In genomic region chr19:48715276-48715675, GRCh38 we compare ENCODE assay signal across 7 cellular contexts. TPM values are rescaled to one million over a fixed set of nuclear protein-coding genes. Genes with fewer than 3 reads are reported as not detected.
DNase-seq lines count a peak whose midpoint lies in the region; ATAC-seq, FAIRE-seq and TF ChIP-seq lines count a peak whose summit lies in the region.
"Had no signal": no experiment of that assay in that cellular context is flagged by ENCODE, and none has a peak within 500 bp of the region (broad histone marks: within the 10 kb centered on the region; RNA-seq: fewer than 3 reads in every experiment).

No MANE protein-coding gene starts in this region.

- no peak for TF ChIP-seq EP300 in GM12878 (IDR thresholded peaks at IDR 0.05; ENCODE audit: borderline replicate concordance in 1 of 2, control insufficient read depth in 1 of 2, low read depth in 2 of 2, low read length in 2 of 2)

- CTCF ChIA-PET in HCT116 (lab: Charles Lee), result no interaction called here
- CTCF ChIA-PET in GM12878 (lab: Yijun Ruan, JAX), result interaction anchor here (1.8 kb wide), 1 partner anchor 40 kb away, joined by 6 read pairs; no protein-coding TSS in a partner anchor

- no peak for TF ChIP-seq CTCF in HCT116 (IDR thresholded peaks at IDR 0.05 in 2 of 3, conservative IDR thresholded peaks at IDR 0.05 in 1 of 3; ENCODE audit: borderline replicate concordance in 1 of 3, insufficient read depth in 1 of 3, low read depth in 2 of 3, low read length in 2 of 3)
- TF ChIP-seq CTCF in GM12878 (IDR thresholded peaks at IDR 0.05 in 2 of 3, conservative IDR thresholded peaks at IDR 0.05 in 1 of 3; ENCODE audit: control insufficient read depth in 2 of 3, extremely low read depth in 1 of 3, insufficient read depth in 1 of 3, low read depth in 3 of 3, low read length in 3 of 3), result no peak
- TF ChIP-seq CTCF in parathyroid adenoma (IDR thresholded peaks at IDR 0.05), result no peak

- H3K4me2 ChIP-seq in HCT116 (ENCODE audit: low read length), result peak overlapping the region; percentile 94
- H3K4me2 ChIP-seq in GM12878 (ENCODE audit: control insufficient read depth, insufficient read depth), result peak overlapping the region; percentile 89
- H3K4me2 ChIP-seq in parathyroid adenoma (ENCODE audit: low read length), result no peak overlapping the region

- WGBS in GM12878 (ENCODE audit: insufficient coverage, insufficient replicate concordance, low lambda C conversion rate, missing lambda C conversion rate), result 11% methylated on average over 13 of the region's 13 CpGs

- SMC1A ChIA-PET in GM12878 (lab: Charles Lee; ENCODE audit: uncharacterized antibody, unreplicated experiment), result interaction anchor here (0.6 kb wide), 1 partner anchor 130 kb away, joined by 3 read pairs; no protein-coding TSS in a partner anchor

- H3K9me3 ChIP-seq in HCT116 (ENCODE audit: control insufficient read depth in 1 of 2, insufficient read depth in 1 of 2, low read depth in 1 of 2, low read length in 2 of 2), result no peaks in the 10 kb centered on the region
- no peaks in the 10 kb centered on the region; the same call in 2 of the 3 replicates for H3K9me3 ChIP-seq in GM12878 (replicated peaks; ENCODE audit: control insufficient read depth, insufficient read depth, low read length)
- H3K9me3 ChIP-seq in parathyroid adenoma (ENCODE audit: control insufficient read depth, low read length), result no peaks in the 10 kb centered on the region

- H3K9me2 ChIP-seq in HCT116 (ENCODE audit: insufficient read depth), result no peaks in the 10 kb centered on the region

- H3K27ac ChIP-seq in HCT116 (ENCODE audit: low read depth, low read length) (peak overlapping the region; percentile 12; the same call in 1 of the 2 replicates), GM12878 (ENCODE audit: control insufficient read depth, insufficient read depth) (no peak overlapping the region; the same call in 1 of the 2 replicates), parathyroid adenoma (no peak overlapping the region)

- H2AFZ ChIP-seq in HCT116 (ENCODE audit: low read depth, low read length, poor library complexity, severe bottlenecking), result no peak overlapping the region
- H2AFZ ChIP-seq in GM12878 (ENCODE audit: control insufficient read depth, low read depth, low read length), result peak overlapping the region; percentile 10; the same call in 1 of the 2 replicates
- H2AFZ ChIP-seq in parathyroid adenoma, result no peak overlapping the region

- no TSS peak for BruUV-seq in HCT116 (replicated peaks; lab: Mats Ljungman, UMichigan)
- BruUV-seq in GM12878 (replicated peaks; lab: Mats Ljungman, UMichigan), result no TSS peak

- in situ Hi-C loops in GM12878 (cut with MboI), result no loop called here

- intact Hi-C loops in HCT116 (cut with micrococcal nuclease), result no loop called here
- intact Hi-C loops in GM12878 (cut with micrococcal nuclease; ENCODE audit: unreplicated experiment), result no loop called here

- TF ChIP-seq RAD21 in HCT116 (IDR thresholded peaks at IDR 0.05; ENCODE audit: low read depth) (no peak), GM12878 (IDR thresholded peaks at IDR 0.05; ENCODE audit: insufficient read depth, low read depth, low read length) (no peak)

- no peaks in the 10 kb centered on the region for H3K27me3 ChIP-seq in HCT116 (ENCODE audit: insufficient read depth, low read length)
- no peaks in the 10 kb centered on the region for H3K27me3 ChIP-seq in GM12878 (replicated peaks in 1 of 2; ENCODE audit: control insufficient read depth in 2 of 2, insufficient read depth in 2 of 2, low read length in 1 of 2)
- no peaks in the 10 kb centered on the region for H3K27me3 ChIP-seq in parathyroid adenoma (ENCODE audit: control insufficient read depth, insufficient read depth, low read length)

- H3K79me2 ChIP-seq in HCT116 (ENCODE audit: insufficient read depth, low read length), result no peaks in the 10 kb centered on the region
- no peaks in the 10 kb centered on the region for H3K79me2 ChIP-seq in GM12878 (ENCODE audit: control insufficient read depth, insufficient read depth, low read length)
- no peaks in the 10 kb centered on the region for H3K79me2 ChIP-seq in parathyroid adenoma

- ATAC-seq in HCT116, result no peak
- ATAC-seq in GM12878, result no peak
- ATAC-seq in HG03175 (IDR thresholded peaks at IDR 0.05; ENCODE audit: unreplicated experiment), result no peak
- no peak for ATAC-seq in GM18868 (IDR thresholded peaks at IDR 0.05; ENCODE audit: unreplicated experiment)
- no peak for ATAC-seq in GM18505 (IDR thresholded peaks at IDR 0.05; ENCODE audit: unreplicated experiment)

- DNase-seq in HCT116 (ENCODE audit: low read depth, low spot score), result no peak
- DNase-seq in GM12878 (ENCODE audit: low read depth, low spot score), result no peak

- H4K20me1 ChIP-seq in HCT116 (ENCODE audit: insufficient read depth), result no peaks in the 10 kb centered on the region
- H4K20me1 ChIP-seq in GM12878 (ENCODE audit: control insufficient read depth, insufficient read depth), result no peaks in the 10 kb centered on the region

- POLR2A ChIA-PET in HCT116 (lab: Charles Lee) (interaction anchor here (3.4 kb wide), 1 partner anchor 10 kb away, joined by 18 read pairs; no protein-coding TSS in a partner anchor), GM12878 (lab: Charles Lee) (interaction anchor here (0.5 kb wide), 1 partner anchor 72 kb away, joined by 5 read pairs; no protein-coding TSS in a partner anchor)

- peak overlapping the region; percentile 73 to 88; a peak in 3 of 4 replicates for H3K4me3 ChIP-seq in HCT116 (replicated peaks in 1 of 2; ENCODE audit: low read depth in 1 of 2, low read length in 2 of 2)
- H3K4me3 ChIP-seq in GM12878, result peak overlapping the region; percentile 95
- peak overlapping the region; percentile 78 for H3K4me3 ChIP-seq in parathyroid adenoma (ENCODE audit: low read depth, low read length)

- H3K4me1 ChIP-seq in HCT116 (ENCODE audit: control insufficient read depth in 1 of 2, insufficient read depth in 2 of 2, low read length in 2 of 2) (peaks cover 8 to 35% of the 10 kb centered on the region in 2 experiments), GM12878 (ENCODE audit: control insufficient read depth, insufficient read depth, low read length) (peaks cover 16% of the 10 kb centered on the region), parathyroid adenoma (peaks cover 2% of the 10 kb centered on the region)

- H3K36me3 ChIP-seq in HCT116 (ENCODE audit: control insufficient read depth in 1 of 2, insufficient read depth in 2 of 2, low read length in 2 of 2), result no peaks in the 10 kb centered on the region
- no peaks in the 10 kb centered on the region for H3K36me3 ChIP-seq in GM12878 (ENCODE audit: control insufficient read depth in 2 of 2, insufficient read depth in 2 of 2, low read length in 1 of 2)
- H3K36me3 ChIP-seq in parathyroid adenoma (ENCODE audit: control insufficient read depth, insufficient read depth, low read length), result no peaks in the 10 kb centered on the region

- FAIRE-seq in GM12878 (lab: Jason Lieb, UNC), result no peak

- peak overlapping the region; percentile 79; the same call in 1 of the 2 replicates for H3K9ac ChIP-seq in HCT116 (ENCODE audit: low read length)
- H3K9ac ChIP-seq in GM12878 (ENCODE audit: control insufficient read depth, insufficient read depth, low read length), result peak overlapping the region; percentile 87
- H3K9ac ChIP-seq in parathyroid adenoma, result no peak overlapping the region

- RAD21 ChIA-PET in HCT116 (lab: Charles Lee; ENCODE audit: low non-redundant PET in 1 of 2, low total read pairs in 2 of 2, uncharacterized antibody in 2 of 2, unreplicated experiment in 2 of 2), result no interaction called here
- RAD21 ChIA-PET in GM12878 (lab: Charles Lee; ENCODE audit: unreplicated experiment), result no interaction called here

- TF ChIP-seq POLR2A in HCT116 (IDR thresholded peaks at IDR 0.05; ENCODE audit: borderline replicate concordance, extremely low read depth, insufficient read depth, insufficient read length) (no peak), GM12878 (IDR thresholded peaks at IDR 0.05; ENCODE audit: low read depth, low read length) (no peak), GM18505 (IDR thresholded peaks at IDR 0.05; ENCODE audit: borderline replicate concordance, extremely low read depth, insufficient read depth, insufficient read length) (no peak)

RNA-seq across cellular contexts. Expression of gene MAMSTR, which starts 4.2 kb away (rescaled TPM):
- total RNA-seq in HCT116 (2021; ENCODE audit: unreplicated experiment) (1.3 TPM), GM12878 (2014; rRNA removed) (0.11 and 0.73 TPM in 2 replicates), GM12878 (2014; rRNA removed; fragmentation: Illumina TruSeq; extraction: Trizol) (0.13 and 0.18 TPM in 2 replicates), GM12878 (2021) (0.32 and 0.33 TPM in 2 replicates)
- 0.85 and 0.91 TPM in 2 replicates for polyA plus RNA-seq in HCT116 (2012)
- 1.4 and 1.8 TPM in 2 replicates for total RNA-seq in GM12878 (2013; cell fraction: nucleolus; rRNA removed)
- 0.13 TPM for polyA plus RNA-seq in GM12878 (2011; ENCODE audit: low read depth)
- polyA plus RNA-seq in GM12878 (2011; rRNA removed) (0.13 and 0.24 TPM in 2 replicates), GM12878 (2014; fragmentation: Illumina TruSeq; extraction: Trizol) (0.22 TPM in 1 of 2 replicates, not detected in the other), GM12878 (2014; fragmentation: Nextera tagmentation; extraction: Ambion mirVana) (under 1 TPM in 1 of 2 experiments, not detected in 1; 0.04 TPM), GM12878 (2014; rRNA removed) (0.31 and 0.49 TPM in 2 replicates), GM12878 (2016; fragmentation: Nextera tagmentation; extraction: Ambion mirVana) (under 1 TPM; 0.48 to 0.57 TPM)
- 0.18 and 0.19 TPM in 2 replicates for polyA plus RNA-seq in GM12878 (2011; cell fraction: cytosol; rRNA removed)
- polyA plus RNA-seq in GM12878 (2011; cell fraction: nucleus; rRNA removed), result 0.26 and 0.37 TPM in 2 replicates
- 0.32 and 0.41 TPM in 2 replicates for polyA plus RNA-seq in GM12878 (2012)
- polyA minus RNA-seq in GM12878 (2011; rRNA and poly(A)+ RNA removed), result 0.15 and 0.62 TPM in 2 replicates
- polyA minus RNA-seq in GM12878 (2011; cell fraction: cytosol; rRNA and poly(A)+ RNA removed), result not detected in 2 replicates
- polyA minus RNA-seq in GM12878 (2011; cell fraction: nucleus; rRNA and poly(A)+ RNA removed), result 0.36 and 0.77 TPM in 2 replicates

RNA-seq across cellular contexts. Expression of gene FUT2, which starts 19.5 kb away (rescaled TPM):
- 12.5 TPM for total RNA-seq in HCT116 (2021; ENCODE audit: unreplicated experiment)
- polyA plus RNA-seq in HCT116 (2012), result 14.5 and 15.7 TPM in 2 replicates
- not detected in 2 replicates for total RNA-seq in GM12878 (2013; cell fraction: nucleolus; rRNA removed)
- not detected in 2 replicates for total RNA-seq in GM12878 (2014; rRNA removed)
- total RNA-seq in GM12878 (2014; rRNA removed; fragmentation: Illumina TruSeq; extraction: Trizol), result not detected in 2 replicates
- not detected in 2 replicates for total RNA-seq in GM12878 (2021)
- polyA plus RNA-seq in GM12878 (2011; ENCODE audit: low read depth), result 0.07 TPM
- polyA plus RNA-seq in GM12878 (2011; rRNA removed), result not detected in 2 replicates
- not detected in 2 replicates for polyA plus RNA-seq in GM12878 (2011; cell fraction: cytosol; rRNA removed)
- not detected in 2 replicates for polyA plus RNA-seq in GM12878 (2011; cell fraction: nucleus; rRNA removed)
- polyA plus RNA-seq in GM12878 (2012), result 0.21 and 0.22 TPM in 2 replicates
- not detected in 2 replicates for polyA plus RNA-seq in GM12878 (2014; fragmentation: Illumina TruSeq; extraction: Trizol)
- under 1 TPM in 1 of 2 experiments, not detected in 1; 0.02 TPM for polyA plus RNA-seq in GM12878 (2014; fragmentation: Nextera tagmentation; extraction: Ambion mirVana)
- not detected in 2 replicates for polyA plus RNA-seq in GM12878 (2014; rRNA removed)
- polyA plus RNA-seq in GM12878 (2016; fragmentation: Nextera tagmentation; extraction: Ambion mirVana), result under 1 TPM; 0.07 to 0.13 TPM
- polyA minus RNA-seq in GM12878 (2011; rRNA and poly(A)+ RNA removed), result not detected in 2 replicates
- not detected in 2 replicates for polyA minus RNA-seq in GM12878 (2011; cell fraction: cytosol; rRNA and poly(A)+ RNA removed)
- not detected in 2 replicates for polyA minus RNA-seq in GM12878 (2011; cell fraction: nucleus; rRNA and poly(A)+ RNA removed)
- total RNA-seq: RPMI7951 had no signal

RNA-seq across cellular contexts. Expression of gene RASIP1, which starts 25.1 kb away (rescaled TPM):
- total RNA-seq in HCT116 (2021; ENCODE audit: unreplicated experiment) (1.9 TPM), GM12878 (2014; rRNA removed) (not detected in 2 replicates), GM12878 (2014; rRNA removed; fragmentation: Illumina TruSeq; extraction: Trizol) (not detected in 2 replicates), GM12878 (2021) (0.08 and 0.19 TPM in 2 replicates)
- polyA plus RNA-seq in HCT116 (2012), result 1.8 and 1.9 TPM in 2 replicates
- not detected in 2 replicates for total RNA-seq in GM12878 (2013; cell fraction: nucleolus; rRNA removed)
- not detected for polyA plus RNA-seq in GM12878 (2011; ENCODE audit: low read depth)
- polyA plus RNA-seq in GM12878 (2011; rRNA removed) (not detected in 2 replicates), GM12878 (2014; fragmentation: Illumina TruSeq; extraction: Trizol) (not detected in 2 replicates), GM12878 (2014; fragmentation: Nextera tagmentation; extraction: Ambion mirVana) (not detected), GM12878 (2014; rRNA removed) (0.19 TPM in 1 of 2 replicates, not detected in the other), GM12878 (2016; fragmentation: Nextera tagmentation; extraction: Ambion mirVana) (not detected)
- 0.03 TPM in 2 replicates for polyA plus RNA-seq in GM12878 (2011; cell fraction: cytosol; rRNA removed)
- polyA plus RNA-seq in GM12878 (2011; cell fraction: nucleus; rRNA removed), result not detected in 2 replicates
- polyA plus RNA-seq in GM12878 (2012), result 0.09 and 0.22 TPM in 2 replicates
- not detected in 2 replicates for polyA minus RNA-seq in GM12878 (2011; rRNA and poly(A)+ RNA removed)
- polyA minus RNA-seq in GM12878 (2011; cell fraction: cytosol; rRNA and poly(A)+ RNA removed), result 0.40 and 0.62 TPM in 2 replicates
- 0.29 TPM in 1 of 2 replicates, not detected in the other for polyA minus RNA-seq in GM12878 (2011; cell fraction: nucleus; rRNA and poly(A)+ RNA removed)

RNA-seq across cellular contexts. Expression of gene IZUMO1, which starts 31.4 kb away (rescaled TPM):
- total RNA-seq in HCT116 (2021; ENCODE audit: unreplicated experiment), result 1.7 TPM
- polyA plus RNA-seq in HCT116 (2012), result 1.5 and 2.0 TPM in 2 replicates
- total RNA-seq in GM12878 (2013; cell fraction: nucleolus; rRNA removed), result not detected in 2 replicates
- total RNA-seq in GM12878 (2014; rRNA removed), result not detected in 2 replicates
- total RNA-seq in GM12878 (2014; rRNA removed; fragmentation: Illumina TruSeq; extraction: Trizol), result not detected in 2 replicates
- total RNA-seq in GM12878 (2021), result not detected in 2 replicates
- not detected for polyA plus RNA-seq in GM12878 (2011; ENCODE audit: low read depth)
- not detected in 2 replicates for polyA plus RNA-seq in GM12878 (2011; rRNA removed)
- polyA plus RNA-seq in GM12878 (2011; cell fraction: cytosol; rRNA removed), result not detected in 2 replicates
- not detected in 2 replicates for polyA plus RNA-seq in GM12878 (2011; cell fraction: nucleus; rRNA removed)
- polyA plus RNA-seq in GM12878 (2012), result not detected in 2 replicates
- not detected in 2 replicates for polyA plus RNA-seq in GM12878 (2014; fragmentation: Illumina TruSeq; extraction: Trizol)
- not detected for polyA plus RNA-seq in GM12878 (2014; fragmentation: Nextera tagmentation; extraction: Ambion mirVana)
- polyA plus RNA-seq in GM12878 (2014; rRNA removed), result not detected in 2 replicates
- not detected for polyA plus RNA-seq in GM12878 (2016; fragmentation: Nextera tagmentation; extraction: Ambion mirVana)
- polyA minus RNA-seq in GM12878 (2011; rRNA and poly(A)+ RNA removed), result not detected in 2 replicates
- not detected in 2 replicates for polyA minus RNA-seq in GM12878 (2011; cell fraction: cytosol; rRNA and poly(A)+ RNA removed)
- not detected in 2 replicates for polyA minus RNA-seq in GM12878 (2011; cell fraction: nucleus; rRNA and poly(A)+ RNA removed)

RNA-seq across cellular contexts. Expression of gene FUT1, which starts 37.2 kb away (rescaled TPM):
- 14.1 TPM for total RNA-seq in HCT116 (2021; ENCODE audit: unreplicated experiment)
- 11.8 and 13.1 TPM in 2 replicates for polyA plus RNA-seq in HCT116 (2012)
- total RNA-seq in GM12878 (2013; cell fraction: nucleolus; rRNA removed), result not detected in 2 replicates
- total RNA-seq in GM12878 (2014; rRNA removed), result not detected in 2 replicates
- total RNA-seq in GM12878 (2014; rRNA removed; fragmentation: Illumina TruSeq; extraction: Trizol), result not detected in 2 replicates
- total RNA-seq in GM12878 (2021), result not detected in 2 replicates
- polyA plus RNA-seq in GM12878 (2011; ENCODE audit: low read depth), result not detected
- polyA plus RNA-seq in GM12878 (2011; rRNA removed), result 0.01 TPM in 1 of 2 replicates, not detected in the other
- polyA plus RNA-seq in GM12878 (2011; cell fraction: cytosol; rRNA removed), result 0.01 and 0.03 TPM in 2 replicates
- 0.03 TPM in 2 replicates for polyA plus RNA-seq in GM12878 (2011; cell fraction: nucleus; rRNA removed)
- 0.04 TPM in 1 of 2 replicates, not detected in the other for polyA plus RNA-seq in GM12878 (2012)
- polyA plus RNA-seq in GM12878 (2014; fragmentation: Illumina TruSeq; extraction: Trizol), result not detected in 2 replicates
- polyA plus RNA-seq in GM12878 (2014; fragmentation: Nextera tagmentation; extraction: Ambion mirVana), result not detected
- not detected in 2 replicates for polyA plus RNA-seq in GM12878 (2014; rRNA removed)
- polyA plus RNA-seq in GM12878 (2016; fragmentation: Nextera tagmentation; extraction: Ambion mirVana), result not detected
- polyA minus RNA-seq in GM12878 (2011; rRNA and poly(A)+ RNA removed), result not detected in 2 replicates
- polyA minus RNA-seq in GM12878 (2011; cell fraction: cytosol; rRNA and poly(A)+ RNA removed), result 0.21 TPM in 1 of 2 replicates, not detected in the other
- polyA minus RNA-seq in GM12878 (2011; cell fraction: nucleus; rRNA and poly(A)+ RNA removed), result not detected in 2 replicates

Comparison
In these comparisons a context has a peak if more than half of its experiments do, and no peak if none do; other contexts are left out.
1. RNA of gene FUT2, which starts 19.5 kb away (total RNA-seq): 12.5 TPM in HCT116 (single experiment); not detected in GM12878; every median in the first group is over 10 times any median in the second.
2. Peak in every context shown above with its lines, with median percentiles within 50 percentile points of each other: H3K4me3 ChIP-seq.